8 cellular contexts compared by ENCODE assay signal in the genomic region with DNA sequence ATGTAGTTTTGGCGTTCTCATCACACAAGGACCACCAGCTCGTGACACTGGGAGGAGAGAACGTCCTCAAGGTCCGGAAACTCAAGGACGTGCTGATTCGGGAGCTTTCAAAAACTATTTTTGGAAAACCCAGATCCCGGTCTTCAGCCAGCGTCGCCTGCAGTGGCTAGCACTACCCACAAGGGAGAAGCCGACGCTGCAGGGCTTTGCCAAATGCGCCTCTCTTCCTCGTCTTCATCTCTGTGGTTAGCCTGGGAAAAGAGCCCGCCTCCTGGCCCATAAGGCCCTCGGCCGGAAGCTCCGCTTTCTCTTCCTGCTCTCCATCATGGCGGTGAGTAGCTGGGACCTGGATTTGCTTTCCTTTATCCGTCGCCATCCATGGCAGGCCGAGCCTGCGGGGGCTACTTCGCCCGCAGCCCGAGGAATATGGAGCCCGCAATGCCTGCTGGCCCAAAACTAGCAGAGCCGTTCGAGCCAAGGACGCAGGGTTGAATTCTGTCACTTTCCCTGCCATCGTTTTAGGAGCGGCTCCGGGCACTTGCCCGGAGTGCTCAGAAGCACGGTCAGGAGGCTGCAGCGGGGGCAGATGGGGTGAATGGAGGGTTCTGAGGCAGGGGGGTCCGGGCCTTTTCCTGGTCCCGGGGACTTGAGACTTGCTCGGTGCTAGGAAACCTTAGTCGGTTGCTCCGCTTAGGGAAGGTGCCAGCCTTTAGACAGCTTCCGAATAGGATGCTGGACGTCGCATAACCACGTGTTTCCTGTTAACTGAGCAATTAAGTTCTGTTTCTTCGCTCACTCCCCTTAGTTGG. TPM values are rescaled to one million over a fixed set of nuclear protein-coding genes. Genes with fewer than 3 reads are reported as not detected.
DNase-seq lines count a peak whose midpoint lies in the region; ATAC-seq and TF ChIP-seq lines count a peak whose summit lies in the region.

Gene RPL11 (plus strand): TSS at position 308 of the 809 bp plus-strand sequence. CDS start 18 bp downstream, at position 326.

- peaks cover 44% of the 10 kb centered on the region for H3K4me1 Mint-ChIP-seq in T-helper 1 cell treated with Interleukin-12 subunit alpha and Interleukin-12 subunit beta and Interleukin-4 antibody, amounts not matched to agents 30 μg/mL and 1 μg/mL, for 36 hours (ENCODE audit: low read depth)
- peaks cover 32% of the 10 kb centered on the region for H3K4me1 Mint-ChIP-seq in progenitor cell of endocrine pancreas (ENCODE audit: low read depth)

- H3K4me3 ChIP-seq in GM12875 (ENCODE audit: low read depth, low read length): peak within 1 kb of the TSS; percentile 90

- peak within 1 kb of the TSS; percentile 95 for H3K4me3 Mint-ChIP-seq in T-helper 1 cell treated with Interleukin-12 subunit alpha and Interleukin-12 subunit beta and Interleukin-4 antibody, amounts not matched to agents 30 μg/mL and 1 μg/mL, for 36 hours
- H3K4me3 Mint-ChIP-seq in progenitor cell of endocrine pancreas (ENCODE audit: low read depth): peak within 1 kb of the TSS; percentile 97

- peak; percentile 98 for ATAC-seq in HG02852 (IDR thresholded peaks at IDR 0.05; ENCODE audit: unreplicated experiment)
- peak; percentile 99 to 100 for ATAC-seq in left cardiac atrium

- TF ChIP-seq CTCF in GM12875 (IDR thresholded peaks at IDR 0.05; ENCODE audit: borderline replicate concordance, insufficient read depth, low read depth, low read length): peak; percentile 86
- peak; percentile 71 for TF ChIP-seq CTCF in progenitor cell of endocrine pancreas (IDR thresholded peaks at IDR 0.05; ENCODE audit: unreplicated experiment)

- H3K9me3 Mint-ChIP-seq in T-helper 1 cell treated with Interleukin-12 subunit alpha and Interleukin-12 subunit beta and Interleukin-4 antibody, amounts not matched to agents 30 μg/mL and 1 μg/mL, for 36 hours: no peaks in the 10 kb centered on the region
- no peaks in the 10 kb centered on the region for H3K9me3 Mint-ChIP-seq in progenitor cell of endocrine pancreas (ENCODE audit: low read depth)

- peak within 1 kb of the TSS; percentile 85 for H3K27ac Mint-ChIP-seq in T-helper 1 cell treated with Interleukin-12 subunit alpha and Interleukin-12 subunit beta and Interleukin-4 antibody, amounts not matched to agents 30 μg/mL and 1 μg/mL, for 36 hours
- H3K27ac Mint-ChIP-seq in progenitor cell of endocrine pancreas: peak within 1 kb of the TSS; percentile 99

- intact Hi-C loops in left cardiac atrium (cut with DNase I): loop anchor here in 1 of 2 donors (5.0 kb wide), 1 partner anchor 129 kb away; no protein-coding TSS in a partner anchor

- no peaks in the 10 kb centered on the region for H3K27me3 Mint-ChIP-seq in T-helper 1 cell treated with Interleukin-12 subunit alpha and Interleukin-12 subunit beta and Interleukin-4 antibody, amounts not matched to agents 30 μg/mL and 1 μg/mL, for 36 hours (ENCODE audit: low read depth)
- no peaks in the 10 kb centered on the region for H3K27me3 Mint-ChIP-seq in progenitor cell of endocrine pancreas

- DNase-seq in NCI-H146 (lab: John Stamatoyannopoulos, UW) (peak; percentile 90), amniotic stem cell (lab: John Stamatoyannopoulos, UW) (peak; percentile 94), left cardiac atrium (peak; percentile 95), progenitor cell of endocrine pancreas (ENCODE audit: low spot score, unreplicated experiment) (peak; percentile 77), ureter (ENCODE audit: low spot score) (peak; percentile 96)

- peaks cover 43% of the 10 kb centered on the region for H3K36me3 Mint-ChIP-seq in T-helper 1 cell treated with Interleukin-12 subunit alpha and Interleukin-12 subunit beta and Interleukin-4 antibody, amounts not matched to agents 30 μg/mL and 1 μg/mL, for 36 hours (ENCODE audit: low read depth)
- H3K36me3 Mint-ChIP-seq in progenitor cell of endocrine pancreas (ENCODE audit: insufficient read depth): peaks cover 29% of the 10 kb centered on the region

RNA-seq across cellular contexts. Expression of gene RPL11, which starts in this region (rescaled TPM):
- total RNA-seq in left cardiac atrium (100 to 1,000 TPM; 639 to 683 TPM), progenitor cell of endocrine pancreas (1,136 and 1,157 TPM in 2 replicates), ureter (1,350 TPM)

Comparison
In these comparisons a context has a peak if more than half of its experiments do, and no peak if none do; other contexts are left out.
1. Peak in every context shown above with its lines: DNase-seq, ATAC-seq and H3K4me3 ChIP-seq.